ENCODE assay signal across 17 cellular contexts in genomic region chr10:132738454-132739224, GRCh38. TPM values are rescaled to one million over a fixed set of nuclear protein-coding genes. Genes with fewer than 3 reads are reported as not detected.
DNase-seq lines count a peak whose midpoint lies in the region; ATAC-seq, FAIRE-seq and TF ChIP-seq lines count a peak whose summit lies in the region.
"Had no signal": no experiment of that assay in that cellular context is flagged by ENCODE, and none has a peak within 500 bp of the region (broad histone marks: within the 10 kb centered on the region; RNA-seq: fewer than 3 reads in every experiment).

No MANE protein-coding gene starts in this region.

- TF ChIP-seq CTCF in HEK293 (tag by site-specific recombination; IDR thresholded peaks at IDR 0.05): no peak
- no peak for TF ChIP-seq CTCF in H1 (IDR thresholded peaks at IDR 0.05; ENCODE audit: control extremely low read depth in 1 of 3, insufficient read depth in 1 of 3, low read depth in 1 of 3, low read length in 3 of 3)

- H3K4me3 ChIP-seq in HEK293 (ENCODE audit: low read depth, low read length): no peak overlapping the region
- no peak overlapping the region for H3K4me3 ChIP-seq in H1 (ENCODE audit: extremely low read depth in 1 of 4, insufficient read depth in 2 of 4, low read depth in 3 of 4, low read length in 4 of 4)
- H3K4me3 ChIP-seq in aorta (ENCODE audit: low read length in 2 of 2): no peak overlapping the region
- no peak overlapping the region for H3K4me3 ChIP-seq in H7 (ENCODE audit: insufficient read depth, low read depth, low read length)
- H3K4me3 ChIP-seq in Karpas-422 (ENCODE audit: low read length): no peak overlapping the region
- H3K4me3 ChIP-seq: PC-9 had no signal

- H3K23ac ChIP-seq in H1 (ENCODE audit: insufficient read length): no peak overlapping the region

- H2BK120ac ChIP-seq in H1 (replicated peaks; ENCODE audit: low read depth, low read length): no peak overlapping the region

- POLR2A ChIA-PET in HEK293 (lab: Yijun Ruan, JAX): no interaction called here
- POLR2A ChIA-PET in H1 (lab: Charles Lee; ENCODE audit: partially characterized antibody): interaction anchor here (0.9 kb wide), 1 partner anchor 10 kb away, joined by 4 read pairs; no protein-coding TSS in a partner anchor

- no peaks in the 10 kb centered on the region for H3K23me2 ChIP-seq in H1 (ENCODE audit: low read depth, low read length)

- TF ChIP-seq POLR2A in H1 (IDR thresholded peaks at IDR 0.05; ENCODE audit: control extremely low read depth in 1 of 2, low read depth in 2 of 2, low read length in 2 of 2): no peak

- ATAC-seq in aorta (ENCODE audit: low FRiP score): no peak

- H3K9ac ChIP-seq in H1 (replicated peaks in 1 of 4; ENCODE audit: extremely low read depth in 1 of 4, low read depth in 3 of 4, low read length in 3 of 4) (no peak overlapping the region), Karpas-422 (ENCODE audit: low read length) (no peak overlapping the region)

- intact Hi-C loops in aorta (cut with DNase I): no loop called here

- no peaks in the 10 kb centered on the region for H3K9me3 ChIP-seq in HEK293 (ENCODE audit: control insufficient read depth, insufficient read depth, low read depth, low read length)
- H3K9me3 ChIP-seq in H1 (ENCODE audit: insufficient read depth in 2 of 2, low read depth in 1 of 2, low read length in 1 of 2): no peaks in the 10 kb centered on the region
- H3K9me3 ChIP-seq in aorta (ENCODE audit: control insufficient read depth, low read length): no peaks in the 10 kb centered on the region
- no peaks in the 10 kb centered on the region for H3K9me3 ChIP-seq in Karpas-422 (ENCODE audit: low read length)

- no peak for TF ChIP-seq RAD21 in H1 (IDR thresholded peaks at IDR 0.05 in 1 of 2, conservative IDR thresholded peaks at IDR 0.05 in 1 of 2; ENCODE audit: low read depth in 2 of 2, low read length in 2 of 2)

- H3K9me2 ChIP-seq in Karpas-422 (replicated peaks; ENCODE audit: insufficient read depth, low read length): no peaks in the 10 kb centered on the region

- H4K91ac ChIP-seq in H1 (replicated peaks; ENCODE audit: insufficient read length, low read length): no peak overlapping the region

- WGBS in H1 (ENCODE audit: extremely low coverage in 1 of 2, insufficient coverage in 1 of 2, insufficient read length in 1 of 2, insufficient replicate concordance in 2 of 2, low coverage in 1 of 2, low lambda C conversion rate in 2 of 2, missing lambda C conversion rate in 1 of 2), 2 experiments: 89% methylated on average over 19 of the region's 25 CpGs; no CpG with 5 or more reads in 1 of the 2 experiments
- 78 to 83% methylated on average over 25 of the region's 25 CpGs for WGBS in aorta, 2 donors

- H3K36me3 ChIP-seq in HEK293 (ENCODE audit: control insufficient read depth in 2 of 2, insufficient read depth in 1 of 2, low read length in 2 of 2) (no peaks in the 10 kb centered on the region), H1 (ENCODE audit: control insufficient read depth in 2 of 4, insufficient read depth in 4 of 4, low read length in 3 of 4) (no peaks in the 10 kb centered on the region), aorta (ENCODE audit: control insufficient read depth in 1 of 2, insufficient read depth in 2 of 2, low read length in 1 of 2) (no peaks in the 10 kb centered on the region), H7 (replicated peaks; ENCODE audit: control insufficient read depth, insufficient read depth, low read length) (no peaks in the 10 kb centered on the region), Karpas-422 (ENCODE audit: insufficient read depth, low read length) (no peaks in the 10 kb centered on the region)

- H3K4me1 ChIP-seq in HEK293 (ENCODE audit: control insufficient read depth, insufficient read depth, low read length): no peaks in the 10 kb centered on the region
- H3K4me1 ChIP-seq in H1 (replicated peaks in 1 of 4; ENCODE audit: control insufficient read depth in 3 of 4, insufficient read depth in 4 of 4, low read length in 3 of 4): peaks cover 0 to 19% (median 7%) of the 10 kb centered on the region in 4 experiments; a peak in 5 of 7 replicates
- H3K4me1 ChIP-seq in aorta (ENCODE audit: control insufficient read depth in 1 of 2, insufficient read depth in 2 of 2, low read length in 2 of 2): no peaks in the 10 kb centered on the region
- H3K4me1 ChIP-seq in Karpas-422 (ENCODE audit: low read length): no peaks in the 10 kb centered on the region

- no peak overlapping the region for H2BK15ac ChIP-seq in H1 (ENCODE audit: low read length)

- no peak overlapping the region for H3K14ac ChIP-seq in H1 (ENCODE audit: insufficient read length)

- no peak for TF ChIP-seq EP300 in H1 (IDR thresholded peaks at IDR 0.05; ENCODE audit: borderline replicate concordance in 1 of 2, low read depth in 2 of 2, low read length in 2 of 2)

- no peak overlapping the region for H3K56ac ChIP-seq in H1 (replicated peaks; ENCODE audit: insufficient read length, low read depth, low read length)

- H4K20me1 ChIP-seq in H1 (replicated peaks in 1 of 2; ENCODE audit: control insufficient read depth in 1 of 2, insufficient read depth in 2 of 2, low read length in 2 of 2) (peaks cover 2 to 7% of the 10 kb centered on the region in 2 experiments), Karpas-422 (ENCODE audit: insufficient read depth, low read depth, low read length) (no peaks in the 10 kb centered on the region; the same call in 1 of the 2 replicates)

- H3K27ac ChIP-seq in HEK293 (ENCODE audit: extremely low read depth, low read depth, low read length): no peak overlapping the region
- no peak overlapping the region for H3K27ac ChIP-seq in H1 (ENCODE audit: low read depth, low read length)
- H3K27ac ChIP-seq in substantia nigra (ENCODE audit: low read depth, low read length, poor library complexity, severe bottlenecking): peak overlapping the region; percentile 100
- H3K27ac ChIP-seq in aorta (ENCODE audit: low read depth in 1 of 2, low read length in 2 of 2): no peak overlapping the region
- H3K27ac ChIP-seq in Karpas-422 (ENCODE audit: low read length): no peak overlapping the region
- H3K27ac ChIP-seq: PC-9 had no signal

- H2AK5ac ChIP-seq in H1 (ENCODE audit: low read depth, low read length): no peak overlapping the region

- H2AFZ ChIP-seq in H1 (ENCODE audit: low read length) (no peak overlapping the region), Karpas-422 (ENCODE audit: low read length) (no peak overlapping the region)
- H2AFZ ChIP-seq: PC-9 had no signal

- no peak overlapping the region for H2BK12ac ChIP-seq in H1 (ENCODE audit: low read depth, low read length)

- H3K27me3 ChIP-seq in H1 (replicated peaks in 1 of 4; ENCODE audit: control insufficient read depth in 3 of 4, extremely low read depth in 1 of 4, insufficient read depth in 3 of 4, low read length in 3 of 4): no peaks in the 10 kb centered on the region
- no peaks in the 10 kb centered on the region for H3K27me3 ChIP-seq in aorta (ENCODE audit: control insufficient read depth in 1 of 2, insufficient read depth in 2 of 2, low read length in 1 of 2)
- no peaks in the 10 kb centered on the region for H3K27me3 ChIP-seq in H7 (ENCODE audit: control insufficient read depth, insufficient read depth, low read length)
- H3K27me3 ChIP-seq in Karpas-422 (ENCODE audit: low read length): no peaks in the 10 kb centered on the region

- no peak overlapping the region for H2BK5ac ChIP-seq in H1 (ENCODE audit: low read depth, low read length)

- H3K18ac ChIP-seq in H1 (ENCODE audit: extremely low read depth, low read length): no peak overlapping the region

- H4K5ac ChIP-seq in H1 (ENCODE audit: insufficient read length, low read depth, low read length): no peak overlapping the region

- CTCF ChIA-PET in HEK293 (lab: Yijun Ruan, JAX): no interaction called here
- CTCF ChIA-PET in H1 (lab: Charles Lee; ENCODE audit: partially characterized antibody): interaction anchor here (1.0 to 1.4 kb wide), 3 partner anchors 11 to 288 kb away, joined by 3 read pairs; no protein-coding TSS in a partner anchor

- no peak for DNase-seq in H1 (ENCODE audit: low read depth in 1 of 2, low spot score in 2 of 2)
- DNase-seq in medulla oblongata (ENCODE audit: extremely low spot score): peak; percentile 94
- peak in 48 of 49 donors; percentile 40 to 95 (median 80) for DNase-seq in substantia nigra (lab: John Stamatoyannopoulos, UW)
- no peak for DNase-seq in aorta
- no peak for DNase-seq in H7
- no peak for DNase-seq in Karpas-422
- DNase-seq: EL, Kasumi-1, NCI-H1105 treated with DMSO at 0.1 percent for 48 hours, NCI-H187 treated with DMSO at 0.1 percent for 48 hours, NCI-H2171, NCI-H446 treated with DMSO at 0.1 percent for 48 hours, NCI-H748 treated with DMSO at 0.1 percent for 48 hours, PC-9 had no signal

- no peak overlapping the region for H2BK20ac ChIP-seq in H1 (ENCODE audit: low read length)

- H3K79me1 ChIP-seq in H1 (ENCODE audit: low read depth, low read length): no peaks in the 10 kb centered on the region

- H3K4me2 ChIP-seq in H1 (ENCODE audit: insufficient read depth in 1 of 2, low read depth in 2 of 2, low read length in 2 of 2) (no peak overlapping the region), Karpas-422 (ENCODE audit: low read depth, low read length, poor library complexity, severe bottlenecking) (no peak overlapping the region)
- H3K4me2 ChIP-seq: PC-9 had no signal

- peak overlapping the region; percentile 17; the same call in 1 of the 2 replicates for H4K8ac ChIP-seq in H1 (ENCODE audit: extremely low read depth, insufficient read depth, low read length)

- H3K79me2 ChIP-seq in H1 (ENCODE audit: control insufficient read depth in 1 of 2, insufficient read depth in 2 of 2, low read length in 2 of 2): no peaks in the 10 kb centered on the region
- no peaks in the 10 kb centered on the region for H3K79me2 ChIP-seq in Karpas-422 (ENCODE audit: low read length)

- no peak overlapping the region for H3K4ac ChIP-seq in H1 (replicated peaks; ENCODE audit: insufficient read length, low read depth, low read length)

- no peak for FAIRE-seq in H1 (lab: Jason Lieb, UNC)

TF ChIP-seq in HEK293, 187 proteins besides CTCF, POLR2A, EP300 and RAD21 (continues in another document):
- TF ChIP-seq ZNF529 (tag by site-specific recombination; IDR thresholded peaks at IDR 0.05; ENCODE audit: insufficient replicate concordance): no peak

TF ChIP-seq in H1, 55 proteins besides CTCF, POLR2A, EP300 and RAD21 (continues in another document):
- no peak for TF ChIP-seq FOSL1 (IDR thresholded peaks at IDR 0.05; ENCODE audit: insufficient read depth, low read depth, low read length)

RNA-seq across cellular contexts. Expression of gene NKX6-2, which starts 47.3 kb away (rescaled TPM):
- total RNA-seq in H1 (2021; fragmentation: NEBNext Ultra II Directional; extraction: Animal tissue kit (Norgen Biotek cat#: 25700)): not detected in 2 replicates
- polyA plus RNA-seq in H1 (2011; rRNA removed) (0.06 and 0.14 TPM in 2 replicates), aorta (not detected)
- polyA plus RNA-seq in H1 (2011; cell fraction: cytosol; rRNA removed): 0.09 TPM
- polyA plus RNA-seq in H1 (2011; cell fraction: nucleus; rRNA removed): 0.11 TPM
- 2.4 to 6.7 TPM (median 4.4 TPM) in 4 replicates for polyA plus RNA-seq in H1 (2012, experiment 1 of 2)
- polyA plus RNA-seq in H1 (2012, experiment 2 of 2): 0.08 TPM
- not detected for polyA plus RNA-seq in H1 (2013, experiment 1 of 2)
- polyA plus RNA-seq in H1 (2013, experiment 2 of 2): not detected
- polyA minus RNA-seq in H1 (2011; rRNA and poly(A)+ RNA removed): not detected in 2 replicates
- not detected for polyA minus RNA-seq in H1 (2011; cell fraction: cytosol; rRNA and poly(A)+ RNA removed)
- not detected for polyA minus RNA-seq in H1 (2011; cell fraction: nucleus; rRNA and poly(A)+ RNA removed)
- not detected for total RNA-seq in aorta
- 0.26 and 0.38 TPM in 2 replicates for total RNA-seq in H7 (2014; rRNA removed; shearing (Covaris generic))
- total RNA-seq in Karpas-422 (2014; rRNA removed; shearing (Covaris generic); ENCODE audit: low replicate concordance): not detected in 2 replicates
- total RNA-seq: H4, PC-9 had no signal
- polyA plus RNA-seq: BJ had no signal

Comparison
In these comparisons a context has a peak if more than half of its experiments do, and no peak if none do; other contexts are left out.
1. DNase-seq: peak in medulla oblongata (single experiment) and substantia nigra (48 of 49); none in H1 (0 of 2), aorta (0 of 2), H7 (single experiment) and Karpas-422 (single experiment).